Comparison of ENCODE assay signal across 9 cellular contexts in the genomic region with DNA sequence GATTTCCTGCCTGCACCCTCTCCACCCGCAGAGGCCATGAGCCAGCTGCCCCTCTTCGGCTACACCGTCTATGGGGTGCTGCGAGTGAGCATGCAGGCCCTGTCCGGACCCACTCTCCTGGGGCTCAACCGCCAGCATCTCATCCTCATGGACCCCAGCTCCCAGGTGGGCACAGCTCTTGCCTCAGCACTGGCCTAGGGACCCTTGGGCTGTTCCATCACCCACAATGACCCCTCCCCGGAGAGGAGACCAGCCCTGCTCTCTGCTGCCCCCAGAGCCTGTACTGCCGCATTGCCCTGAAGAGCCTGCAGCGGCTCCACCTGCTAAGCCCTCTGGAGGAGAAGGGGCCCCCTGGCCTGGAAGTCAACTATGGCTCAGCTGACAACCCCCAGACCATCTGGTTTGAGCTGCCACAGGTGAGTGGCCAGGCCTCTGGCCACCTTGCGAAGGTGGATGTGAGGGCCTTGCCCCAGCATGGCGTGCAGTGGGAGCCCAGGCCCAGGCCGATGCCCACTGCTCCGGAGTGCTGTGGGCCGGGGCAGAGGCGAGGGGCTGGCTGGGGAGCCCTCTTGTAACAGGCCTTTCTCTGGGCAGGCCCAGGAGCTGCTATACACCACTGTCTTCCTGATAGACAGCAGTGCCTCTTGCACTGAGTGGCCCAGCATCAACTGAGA. TPM values are rescaled to one million over a fixed set of nuclear protein-coding genes. Genes with fewer than 3 reads are reported as not detected.
DNase-seq lines count a peak whose midpoint lies in the region; ATAC-seq and TF ChIP-seq lines count a peak whose summit lies in the region.
"Had no signal": no experiment of that assay in that cellular context is flagged by ENCODE, and none has a peak within 500 bp of the region (broad histone marks: within the 10 kb centered on the region; RNA-seq: fewer than 3 reads in every experiment).

No MANE protein-coding gene starts in this region.

- H3K4me3 ChIP-seq in adipocyte (ENCODE audit: low read length): no peak overlapping the region
- no peak overlapping the region for H3K4me3 ChIP-seq in kidney epithelial cell (ENCODE audit: low read depth, low read length)

- peak; percentile 74 for TF ChIP-seq CTCF in LNCAP (IDR thresholded peaks at IDR 0.05)
- TF ChIP-seq CTCF in kidney epithelial cell (IDR thresholded peaks at IDR 0.05; ENCODE audit: insufficient read depth, low read length, poor library complexity, severe bottlenecking): peak; percentile 85

- H3K9me3 ChIP-seq in adipocyte (ENCODE audit: control insufficient read depth, low read length): no peaks in the 10 kb centered on the region
- H3K9me3 ChIP-seq: neutrophil had no signal

- H3K36me3 ChIP-seq in adipocyte (ENCODE audit: control insufficient read depth, insufficient read depth, low read length, severe bottlenecking) (peaks cover 1% of the 10 kb centered on the region), kidney epithelial cell (ENCODE audit: control insufficient read depth, insufficient read depth, low read length) (no peaks in the 10 kb centered on the region)

- peak; percentile 30 to 32 for DNase-seq in NCI-H2081 (lab: John Stamatoyannopoulos, UW)
- DNase-seq in NCI-H2081 treated with DMSO at 0.1 percent for 48 hours (lab: John Stamatoyannopoulos, UW): no peak
- DNase-seq in adipocyte (ENCODE audit: low read depth): peak; percentile 40
- no peak for DNase-seq in kidney epithelial cell (ENCODE audit: low read depth)
- no peak for DNase-seq in ureter (ENCODE audit: low spot score)

- no peaks in the 10 kb centered on the region for H3K4me1 ChIP-seq in adipocyte (ENCODE audit: control insufficient read depth, insufficient read depth, low read length)

- H3K27me3 ChIP-seq in adipocyte (replicated peaks; ENCODE audit: control insufficient read depth, insufficient read depth, low read length): peaks cover 5% of the 10 kb centered on the region
- H3K27me3 ChIP-seq in kidney epithelial cell (ENCODE audit: control insufficient read depth, insufficient read depth, low read length): peaks cover 8% of the 10 kb centered on the region
- H3K27me3 ChIP-seq: neutrophil had no signal

- ATAC-seq in HG03432 (IDR thresholded peaks at IDR 0.05; ENCODE audit: unreplicated experiment): no peak
- no peak for ATAC-seq in GM18873 (IDR thresholded peaks at IDR 0.05; ENCODE audit: low FRiP score, unreplicated experiment)

- no peak overlapping the region for H3K9ac ChIP-seq in adipocyte (ENCODE audit: low read length)

RNA-seq across cellular contexts. Expression of a gene that starts 7.3 kb away (rescaled TPM):
- total RNA-seq in kidney epithelial cell: 0.89 and 1.7 TPM in 2 replicates
- total RNA-seq in ureter: 9.5 TPM

RNA-seq across cellular contexts. Expression of a gene that starts 38.4 kb away (rescaled TPM):
- total RNA-seq in kidney epithelial cell (4.3 and 5.9 TPM in 2 replicates), ureter (267 TPM)

RNA-seq across cellular contexts. Expression of a gene that starts 41.0 kb away (rescaled TPM):
- 18.7 and 29.5 TPM in 2 replicates for total RNA-seq in kidney epithelial cell
- 91.1 TPM for total RNA-seq in ureter

RNA-seq across cellular contexts. Expression of a gene that starts 41.2 kb away (rescaled TPM):
- total RNA-seq in kidney epithelial cell (58.6 and 59.6 TPM in 2 replicates), ureter (106 TPM)

Comparison
In these comparisons a context has a peak if more than half of its experiments do, and no peak if none do; other contexts are left out.
1. DNase-seq: peak in NCI-H2081 (2 of 2) and adipocyte (single experiment); none in NCI-H2081 treated with DMSO at 0.1 percent for 48 hours (single experiment), kidney epithelial cell (single experiment) and ureter (single experiment).
2. RNA of a gene that starts 38.4 kb away (total RNA-seq): 267 TPM in ureter (single experiment); 4.3 to 5.9 TPM in kidney epithelial cell; every median in the first group is over 10 times any median in the second.